ENCODE assay signal across 26 cellular contexts in genomic region chr16:62966626-62967025, GRCh38.
"Had no signal": no experiment of that assay in that cellular context is flagged by ENCODE, and none has a peak within 500 bp of the region (broad histone marks: within the 10 kb centered on the region; RNA-seq: fewer than 3 reads in every experiment).

No MANE protein-coding gene starts in this region.

- H3K9me3 ChIP-seq: ascending aorta, breast epithelium, colonic mucosa, esophagus squamous epithelium, gastroesophageal sphincter, heart right ventricle had no signal

- ATAC-seq: activated CD4-positive, alpha-beta T cell treated with anti-CD3 and anti-CD28 coated beads for 36 hours; activated CD8-positive, alpha-beta memory T cell treated with anti-CD3 and anti-CD28 coated beads, Interleukin-2, amount 10 ng/mL, durations not matched to agents 7 days and 5 days; activated CD8-positive, alpha-beta T cell treated with anti-CD3 and anti-CD28 coated beads, Interleukin-2, amount 10 ng/mL, durations not matched to agents 7 days and 5 days; gastroesophageal sphincter; heart right ventricle had no signal

- H3K36me3 ChIP-seq: ascending aorta, breast epithelium, cardiac muscle cell, colonic mucosa, esophagus squamous epithelium, gastroesophageal sphincter, heart right ventricle had no signal

- DNase-seq: activated CD4-positive, alpha-beta memory T cell treated with anti-CD3 and anti-CD28 coated beads for 36 hours; activated CD4-positive, alpha-beta T cell treated with anti-CD3 and anti-CD28 coated beads for 36 hours; activated CD4-positive, alpha-beta T cell treated with anti-CD3 and anti-CD28 coated beads, Interleukin-2, amount 10 ng/mL, durations not matched to agents 24 days and 14 days; activated CD4-positive, CD25-positive, alpha-beta regulatory T cell; activated CD4-positive, CD25-positive, alpha-beta regulatory T cell treated with anti-CD3 and anti-CD28 coated beads, Interleukin-2, amount 50 U/mL, for 72 hours; activated CD8-positive, alpha-beta memory T cell treated with anti-CD3 and anti-CD28 coated beads, Interleukin-2, amount 10 ng/mL, durations not matched to agents 7 days and 5 days; activated CD8-positive, alpha-beta memory T cell treated with anti-CD3 and anti-CD28 coated beads, Interleukin-2, amount 50 U/mL, for 4 hours; activated CD8-positive, alpha-beta T cell treated with anti-CD3 and anti-CD28 coated beads, Interleukin-2, amount 10 ng/mL, durations not matched to agents 7 days and 5 days; activated effector memory CD4-positive, alpha-beta T cell treated with anti-CD3 and anti-CD28 coated beads, Interleukin-2, amount 50 U/mL, for 16 hours; activated naive CD4-positive, alpha-beta T cell treated with anti-CD3 and anti-CD28 coated beads for 36 hours; activated naive CD8-positive, alpha-beta T cell treated with anti-CD3 and anti-CD28 coated beads, Interleukin-2, amount 10 ng/mL, durations not matched to agents 7 days and 5 days; activated T-cell treated with anti-CD3 and anti-CD28 coated beads, Interleukin-2, amount 50 U/mL, for 1 hour; activated T-cell treated with anti-CD3 and anti-CD28 coated beads, Interleukin-2, amount 50 U/mL, for 48 hours; central memory CD4-positive, alpha-beta T cell; cerebellar nuclear complex; colonic mucosa; effector CD8-positive, alpha-beta T cell; erythroblast; esophagus squamous epithelium; foreskin melanocyte; heart right ventricle had no signal

- H3K27ac ChIP-seq: ascending aorta, breast epithelium, cardiac muscle cell, colonic mucosa, esophagus squamous epithelium, gastroesophageal sphincter, heart right ventricle, hepatocyte had no signal

- H3K27me3 ChIP-seq: ascending aorta, breast epithelium, cardiac muscle cell, colonic mucosa, esophagus squamous epithelium, gastroesophageal sphincter, heart right ventricle, hepatocyte had no signal

- H3K4me3 ChIP-seq: ascending aorta, breast epithelium, cardiac muscle cell, colonic mucosa, esophagus squamous epithelium, gastroesophageal sphincter, heart right ventricle, hepatocyte had no signal

- H3K4me1 ChIP-seq: ascending aorta, breast epithelium, colonic mucosa, esophagus squamous epithelium, gastroesophageal sphincter, heart right ventricle had no signal
